1 cellular context compared by ENCODE assay signal in genomic region chr2:158885018-158885675, GRCh38.
A peak's percentile ranks its signal among the peaks of the same experiment; 100 is the strongest.
TF ChIP-seq lines count a peak whose summit lies in the region.

No MANE protein-coding gene starts in this region.

TF ChIP-seq in HepG2, 621 proteins besides CTCF, POLR2A, EP300 and RAD21:
- peak; percentile 83 for TF ChIP-seq ZNF652 (CRISPR knock-in tag; IDR thresholded peaks at IDR 0.05; ENCODE audit: borderline replicate concordance, low read depth)
